In genomic region chr15:78069052-78069414, GRCh38 we compare ENCODE assay signal across 9 cellular contexts. TPM values are rescaled to one million over a fixed set of nuclear protein-coding genes. Genes with fewer than 3 reads are reported as not detected.
DNase-seq lines count a peak whose midpoint lies in the region; ATAC-seq, FAIRE-seq and TF ChIP-seq lines count a peak whose summit lies in the region.
"Had no signal": no experiment of that assay in that cellular context is flagged by ENCODE, and none has a peak within 500 bp of the region (broad histone marks: within the 10 kb centered on the region; RNA-seq: fewer than 3 reads in every experiment).

No MANE protein-coding gene starts in this region.

- no peak overlapping the region for H3K4me3 ChIP-seq in A549

- DNase-seq in A549 (ENCODE audit: low read depth in 1 of 2, low spot score in 1 of 2) (no peak), WTC11 (ENCODE audit: low spot score) (peak; percentile 8), mesenteric fat pad (ENCODE audit: low spot score) (peak; percentile 72), DMS153 treated with DMSO at 0.1 percent for 48 hours (lab: John Stamatoyannopoulos, UW; ENCODE audit: unreplicated experiment) (no peak), medulla oblongata (ENCODE audit: extremely low spot score) (no peak), foreskin melanocyte (no peak), posterior cingulate gyrus (no peak)

- no peak for TF ChIP-seq RAD21 in A549 (conservative IDR thresholded peaks at IDR 0.05 in 1 of 2, IDR thresholded peaks at IDR 0.05 in 1 of 2)

- TF ChIP-seq EP300 in A549 (IDR thresholded peaks at IDR 0.05), result no peak

- WGBS in A549 (ENCODE audit: missing lambda C conversion rate), result 81% methylated on average over 7 of the region's 7 CpGs

- H3K4me3 Mint-ChIP-seq in WTC11, result no peak overlapping the region

- intact Hi-C loops in posterior cingulate gyrus (cut with DNase I), result no loop called here

- H3K4me2 ChIP-seq in A549, result peak overlapping the region; percentile 19; the same call in 1 of the 3 replicates

- POLR2A ChIA-PET in A549 (lab: Yijun Ruan, JAX) (no interaction called here), WTC11 (lab: Charles Lee) (no interaction called here)

- TF ChIP-seq CTCF in A549 (IDR thresholded peaks at IDR 0.05), result no peak
- no peak for TF ChIP-seq CTCF in WTC11 (IDR thresholded peaks at IDR 0.05)

- H3K27me3 Mint-ChIP-seq in WTC11 (ENCODE audit: low read depth), result no peaks in the 10 kb centered on the region

- peaks cover 17% of the 10 kb centered on the region for H3K4me1 Mint-ChIP-seq in WTC11

- FAIRE-seq in A549 (lab: Jason Lieb, UNC), result no peak

- no peaks in the 10 kb centered on the region for H3K9me3 ChIP-seq in A549

- H3K27ac ChIP-seq in A549, result peak overlapping the region in 1 of 2 experiments; percentile 38; a peak in 1 of 6 replicates

- H3K4me1 ChIP-seq in A549, result peaks cover 42% of the 10 kb centered on the region

- no peak overlapping the region for H3K27ac Mint-ChIP-seq in WTC11
- H3K27ac Mint-ChIP-seq: progenitor cell of endocrine pancreas had no signal

- TF ChIP-seq POLR2A in A549 (IDR thresholded peaks at IDR 0.05; ENCODE audit: low read length), result no peak

- no peaks in the 10 kb centered on the region for H3K9me3 Mint-ChIP-seq in WTC11

- ATAC-seq in A549 (no peak), GM19452 (IDR thresholded peaks at IDR 0.05; ENCODE audit: unreplicated experiment) (peak; percentile 7), WTC11 (peak; percentile 8; the same call in 1 of the 2 replicates)

- H3K36me3 Mint-ChIP-seq in WTC11, result no peaks in the 10 kb centered on the region

- CTCF ChIA-PET in A549 (lab: Yijun Ruan, JAX) (interaction anchor here (0.6 to 5.8 kb wide), 3 partner anchors 10 to 45 kb away, joined by 3 to 32 read pairs (median 6); no protein-coding TSS in a partner anchor), WTC11 (lab: Charles Lee) (interaction anchor here (1.0 to 1.7 kb wide), 3 partner anchors 13 to 159 kb away, joined by 4 to 6 read pairs (median 6); no protein-coding TSS in a partner anchor)

TF ChIP-seq in A549, 52 proteins besides CTCF, POLR2A, EP300 and RAD21 (continues in another document):
- no peak for TF ChIP-seq CHD2 (IDR thresholded peaks at IDR 0.05; ENCODE audit: low read length, partially characterized antibody)
- TF ChIP-seq REST (IDR thresholded peaks at IDR 0.05), result no peak
- no peak for TF ChIP-seq PHF8 (IDR thresholded peaks at IDR 0.05; ENCODE audit: borderline replicate concordance, low read depth)
- TF ChIP-seq ELK1 (IDR thresholded peaks at IDR 0.05; ENCODE audit: low read depth, low read length), result no peak
- TF ChIP-seq NR3C1 (IDR thresholded peaks at IDR 0.05), result no peak
- TF ChIP-seq FOSB (CRISPR knock-in tag; IDR thresholded peaks at IDR 0.05), result no peak
- no peak for TF ChIP-seq EHF (CRISPR knock-in tag; IDR thresholded peaks at IDR 0.05)
- TF ChIP-seq HOXB5 (CRISPR knock-in tag; IDR thresholded peaks at IDR 0.05), result no peak
- no peak for TF ChIP-seq HOXB13 (CRISPR knock-in tag; IDR thresholded peaks at IDR 0.05; ENCODE audit: low read depth)

TF ChIP-seq in WTC11, 78 proteins besides CTCF, POLR2A, EP300 and RAD21 (continues in another document):
- TF ChIP-seq AFF4 (CRISPR knock-in tag; IDR thresholded peaks at IDR 0.05; ENCODE audit: borderline replicate concordance) (no peak), FOXP1 (CRISPR knock-in tag; IDR thresholded peaks at IDR 0.05; ENCODE audit: borderline replicate concordance) (no peak), ZNF281 (CRISPR knock-in tag; IDR thresholded peaks at IDR 0.05) (no peak), PRDM15 (CRISPR knock-in tag; IDR thresholded peaks at IDR 0.05) (no peak)

RNA-seq across cellular contexts. Expression of gene TBC1D2B, which starts 8.5 kb away (rescaled TPM):
- 13.9 and 14.9 TPM in 2 replicates for polyA plus RNA-seq in A549 (2011; rRNA removed)
- 9.4 and 11.8 TPM in 2 replicates for polyA plus RNA-seq in A549 (2012; cell fraction: cytosol; rRNA removed)
- 34.3 and 50.0 TPM in 2 replicates for polyA plus RNA-seq in A549 (2012; cell fraction: nucleus; rRNA removed)
- polyA plus RNA-seq in A549 (2017; fragmentation: RNase III; extraction: RNeasy Plus Mini Kit Qiagen cat#74134 plus additional on column Dnase treatment), result 11.4 to 13.6 TPM (median 12.6 TPM) in 3 replicates
- polyA minus RNA-seq in A549 (2011; rRNA and poly(A)+ RNA removed), result 18.8 and 19.0 TPM in 2 replicates
- 15.2 to 18.3 TPM (median 16.8 TPM) in 3 replicates for total RNA-seq in WTC11 (2021)
- total RNA-seq in mesenteric fat pad, result 82.0 TPM

RNA-seq across cellular contexts. Expression of gene SH2D7, which starts 23.3 kb away (rescaled TPM):
- not detected in 2 replicates for polyA plus RNA-seq in A549 (2011; rRNA removed)
- polyA plus RNA-seq in A549 (2012; cell fraction: cytosol; rRNA removed), result not detected in 2 replicates
- not detected in 2 replicates for polyA plus RNA-seq in A549 (2012; cell fraction: nucleus; rRNA removed)
- not detected in 3 replicates for polyA plus RNA-seq in A549 (2017; fragmentation: RNase III; extraction: RNeasy Plus Mini Kit Qiagen cat#74134 plus additional on column Dnase treatment)
- not detected in 2 replicates for polyA minus RNA-seq in A549 (2011; rRNA and poly(A)+ RNA removed)
- not detected in 3 replicates for total RNA-seq in WTC11 (2021)
- not detected for total RNA-seq in mesenteric fat pad
- total RNA-seq: progenitor cell of endocrine pancreas had no signal

Comparison
In these comparisons a context has a peak if more than half of its experiments do, and no peak if none do; other contexts are left out.
1. ATAC-seq: peak in GM19452 (single experiment) and WTC11 (single experiment); none in A549 (0 of 2).
2. DNase-seq: peak in WTC11 (single experiment) and mesenteric fat pad (single experiment); none in A549 (0 of 2), DMS153 treated with DMSO at 0.1 percent for 48 hours (single experiment), medulla oblongata (single experiment), foreskin melanocyte (single experiment) and posterior cingulate gyrus (0 of 10).